ENCODE assay signal across 2 cellular contexts in the genomic region with DNA sequence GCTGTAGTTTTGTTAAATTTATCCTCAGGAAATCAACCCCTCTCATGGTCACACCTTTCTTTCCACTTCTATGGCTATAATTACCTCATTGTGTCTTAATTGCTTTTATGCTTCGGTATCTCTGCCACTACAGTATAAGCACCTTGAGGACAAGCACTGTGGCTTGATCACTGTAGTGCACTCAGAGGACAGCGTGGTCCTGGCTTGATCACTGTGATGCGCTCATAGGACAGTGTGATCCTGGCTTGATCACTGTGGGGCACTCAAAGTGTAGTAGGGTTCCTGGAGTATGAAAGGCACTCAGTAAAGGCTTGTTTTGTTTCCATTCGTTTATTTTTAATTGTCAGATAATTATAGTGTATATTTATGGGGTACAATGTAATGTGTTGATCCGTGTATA.
TF ChIP-seq lines count a peak whose summit lies in the region.

No MANE protein-coding gene starts in this region.

TF ChIP-seq in IMR-90, 13 proteins besides CTCF, POLR2A, EP300 and RAD21:
- TF ChIP-seq CHD1 (IDR thresholded peaks at IDR 0.05; ENCODE audit: low read depth, low read length) (no peak), MAFK (IDR thresholded peaks at IDR 0.05; ENCODE audit: low read depth, low read length) (no peak), MXI1 (IDR thresholded peaks at IDR 0.05; ENCODE audit: borderline replicate concordance, low read depth, low read length) (no peak), ELK1 (IDR thresholded peaks at IDR 0.05; ENCODE audit: borderline replicate concordance, low read depth, low read length) (no peak), BHLHE40 (IDR thresholded peaks at IDR 0.05; ENCODE audit: low read depth, low read length) (no peak), SMC3 (IDR thresholded peaks at IDR 0.05; ENCODE audit: low read depth, low read length) (no peak), RFX5 (IDR thresholded peaks at IDR 0.05; ENCODE audit: low read depth, low read length) (no peak), MAZ (IDR thresholded peaks at IDR 0.05; ENCODE audit: borderline replicate concordance, low read depth, low read length) (no peak), FOS (IDR thresholded peaks at IDR 0.05; ENCODE audit: low read depth, low read length) (no peak), RCOR1 (IDR thresholded peaks at IDR 0.05; ENCODE audit: insufficient replicate concordance, low read length) (no peak), CEBPB (IDR thresholded peaks at IDR 0.05; ENCODE audit: low read depth, low read length) (no peak), NFE2L2 (IDR thresholded peaks at IDR 0.05; ENCODE audit: low read depth, low read length) (no peak)
- TF ChIP-seq, protein P1, sequence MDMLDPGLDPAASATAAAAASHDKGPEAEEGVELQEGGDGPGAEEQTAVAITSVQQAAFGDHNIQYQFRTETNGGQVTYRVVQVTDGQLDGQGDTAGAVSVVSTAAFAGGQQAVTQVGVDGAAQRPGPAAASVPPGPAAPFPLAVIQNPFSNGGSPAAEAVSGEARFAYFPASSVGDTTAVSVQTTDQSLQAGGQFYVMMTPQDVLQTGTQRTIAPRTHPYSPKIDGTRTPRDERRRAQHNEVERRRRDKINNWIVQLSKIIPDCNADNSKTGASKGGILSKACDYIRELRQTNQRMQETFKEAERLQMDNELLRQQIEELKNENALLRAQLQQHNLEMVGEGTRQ (IDR thresholded peaks at IDR 0.05; ENCODE audit: low read depth, low read length), result no peak

TF ChIP-seq in H1, 55 proteins besides CTCF, POLR2A, EP300 and RAD21:
- TF ChIP-seq, protein P2, sequence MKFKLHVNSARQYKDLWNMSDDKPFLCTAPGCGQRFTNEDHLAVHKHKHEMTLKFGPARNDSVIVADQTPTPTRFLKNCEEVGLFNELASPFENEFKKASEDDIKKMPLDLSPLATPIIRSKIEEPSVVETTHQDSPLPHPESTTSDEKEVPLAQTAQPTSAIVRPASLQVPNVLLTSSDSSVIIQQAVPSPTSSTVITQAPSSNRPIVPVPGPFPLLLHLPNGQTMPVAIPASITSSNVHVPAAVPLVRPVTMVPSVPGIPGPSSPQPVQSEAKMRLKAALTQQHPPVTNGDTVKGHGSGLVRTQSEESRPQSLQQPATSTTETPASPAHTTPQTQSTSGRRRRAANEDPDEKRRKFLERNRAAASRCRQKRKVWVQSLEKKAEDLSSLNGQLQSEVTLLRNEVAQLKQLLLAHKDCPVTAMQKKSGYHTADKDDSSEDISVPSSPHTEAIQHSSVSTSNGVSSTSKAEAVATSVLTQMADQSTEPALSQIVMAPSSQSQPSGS (IDR thresholded peaks at IDR 0.05; ENCODE audit: low read length), result no peak
